In the genomic region with DNA sequence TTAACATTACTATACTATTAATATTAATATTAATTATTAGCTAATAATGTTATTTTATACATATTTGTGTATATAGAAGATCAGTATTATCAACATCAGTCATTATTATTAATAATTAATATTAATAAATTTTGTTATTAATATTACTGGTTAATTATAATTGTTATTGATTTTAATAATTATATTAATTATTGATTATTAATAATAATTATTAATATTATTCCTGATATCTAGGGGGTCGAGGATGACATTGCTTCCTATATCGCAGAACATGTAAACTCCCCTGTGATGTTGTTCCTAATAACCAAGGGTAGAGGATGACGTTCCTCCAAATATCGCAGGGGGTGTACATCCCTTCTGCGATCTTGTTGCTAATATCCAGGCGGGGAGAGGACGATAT, we compare ENCODE assay signal across 23 cellular contexts. TPM values are rescaled to one million over a fixed set of nuclear protein-coding genes. Genes with fewer than 3 reads are reported as not detected.
A peak's percentile ranks its signal among the peaks of the same experiment; 100 is the strongest.
DNase-seq lines count a peak whose midpoint lies in the region; ATAC-seq, FAIRE-seq and TF ChIP-seq lines count a peak whose summit lies in the region.
"Had no signal": no experiment of that assay in that cellular context is flagged by ENCODE, and none has a peak within 500 bp of the region (broad histone marks: within the 10 kb centered on the region; RNA-seq: fewer than 3 reads in every experiment).

No MANE protein-coding gene starts in this region.

- no peaks in the 10 kb centered on the region for H3K9me3 ChIP-seq in kidney (ENCODE audit: control insufficient read depth in 1 of 2, low read length in 2 of 2)
- H3K9me3 ChIP-seq in neural progenitor cell (ENCODE audit: low read depth), result no peaks in the 10 kb centered on the region
- H3K9me3 ChIP-seq: BE2C had no signal

- H3K79me2 ChIP-seq in neural progenitor cell (ENCODE audit: low read depth), result no peaks in the 10 kb centered on the region

- H3K9me3 Mint-ChIP-seq in neural progenitor cell, result peaks cover 2% of the 10 kb centered on the region
- H3K9me3 Mint-ChIP-seq: CD4-positive, CD25-positive, alpha-beta regulatory T cell; CD8-positive, alpha-beta memory T cell had no signal

- H3K9ac ChIP-seq in kidney (ENCODE audit: low read length in 2 of 2) (no peak overlapping the region), neural progenitor cell (no peak overlapping the region)
- H3K9ac ChIP-seq: GM23248 had no signal

- H3K4me3 ChIP-seq in kidney (ENCODE audit: low read length in 2 of 2) (no peak overlapping the region), neural progenitor cell (no peak overlapping the region)
- H3K4me3 ChIP-seq: GM23248 had no signal

- no peak for DNase-seq in RCC 7860 (ENCODE audit: low spot score)
- no peak for DNase-seq in kidney
- DNase-seq in NCI-H1694 treated with DMSO at 0.1 percent for 48 hours (lab: John Stamatoyannopoulos, UW), result no peak
- no peak for DNase-seq in neural progenitor cell (ENCODE audit: low spot score)
- DNase-seq in D341Med (ENCODE audit: low spot score), result no peak
- DNase-seq: 8988T; BE2C; C1 segment of cervical spinal cord; CD8-positive, alpha-beta memory T cell; COR-L47; GDM1; GM23248; HCEC 1CT; IMR-90 had no signal

- peaks cover 13% of the 10 kb centered on the region for H3K4me1 Mint-ChIP-seq in neural progenitor cell
- H3K4me1 Mint-ChIP-seq: CD4-positive, CD25-positive, alpha-beta regulatory T cell; CD8-positive, alpha-beta memory T cell had no signal

- intact Hi-C loops in kidney (cut with DNase I), result no loop called here

- TF ChIP-seq CTCF in kidney (IDR thresholded peaks at IDR 0.05; ENCODE audit: borderline replicate concordance, extremely low read depth, insufficient read depth), result no peak
- TF ChIP-seq CTCF in neural progenitor cell (IDR thresholded peaks at IDR 0.05), result no peak

- FAIRE-seq in A204.1 (lab: Jason Lieb, UNC), result peak; percentile 98
- FAIRE-seq in RCC 7860 (lab: Jason Lieb, UNC), result peak; percentile 84
- peak; percentile 98 for FAIRE-seq in colon (lab: Jason Lieb, UNC)
- peak; percentile 99 for FAIRE-seq in kidney (lab: Jason Lieb, UNC)
- FAIRE-seq: D721Med, GM12892, GM18507, H54 had no signal

- H2AFZ ChIP-seq in neural progenitor cell (replicated peaks), result no peak overlapping the region
- H2AFZ ChIP-seq: GM23248 had no signal

- no peak overlapping the region for H3K27ac Mint-ChIP-seq in neural progenitor cell
- H3K27ac Mint-ChIP-seq: CD4-positive, CD25-positive, alpha-beta regulatory T cell; CD8-positive, alpha-beta memory T cell had no signal

- H3K27ac ChIP-seq in kidney (ENCODE audit: low read depth in 2 of 2, low read length in 2 of 2), result no peak overlapping the region
- H3K27ac ChIP-seq in neural progenitor cell, result no peak overlapping the region
- H3K27ac ChIP-seq: GM23248, HL-60 had no signal

- H3K4me1 ChIP-seq in kidney (ENCODE audit: control insufficient read depth in 1 of 2, insufficient read depth in 1 of 2, low read depth in 1 of 2, low read length in 2 of 2) (no peaks in the 10 kb centered on the region), neural progenitor cell (peaks cover 5% of the 10 kb centered on the region)
- H3K4me1 ChIP-seq: BE2C had no signal

- H3K36me3 Mint-ChIP-seq in neural progenitor cell, result no peaks in the 10 kb centered on the region
- H3K36me3 Mint-ChIP-seq: CD4-positive, CD25-positive, alpha-beta regulatory T cell; CD8-positive, alpha-beta memory T cell had no signal

- no peak for ATAC-seq in HG02763 (IDR thresholded peaks at IDR 0.05; ENCODE audit: unreplicated experiment)

- H3K4me2 ChIP-seq in neural progenitor cell, result no peak overlapping the region

- H3K36me3 ChIP-seq in kidney (ENCODE audit: control insufficient read depth in 1 of 2, insufficient read depth in 2 of 2, low read length in 2 of 2), result no peaks in the 10 kb centered on the region
- no peaks in the 10 kb centered on the region for H3K36me3 ChIP-seq in neural progenitor cell
- H3K36me3 ChIP-seq: BE2C had no signal

- H3F3A ChIP-seq in neural progenitor cell (ENCODE audit: low read depth), result peaks cover 7% of the 10 kb centered on the region

- H3K27me3 Mint-ChIP-seq in neural progenitor cell (ENCODE audit: insufficient read depth, low read depth), result peaks cover 19% of the 10 kb centered on the region

- H3K27me3 ChIP-seq in neural progenitor cell, result peaks cover 30% of the 10 kb centered on the region

- no peak overlapping the region for H3K4me3 Mint-ChIP-seq in neural progenitor cell
- H3K4me3 Mint-ChIP-seq: CD4-positive, CD25-positive, alpha-beta regulatory T cell; CD8-positive, alpha-beta memory T cell had no signal

- no peaks in the 10 kb centered on the region for H4K20me1 ChIP-seq in neural progenitor cell (ENCODE audit: low read depth)

RNA-seq across cellular contexts. Expression of a gene that starts 17.3 kb away (rescaled TPM):
- total RNA-seq in kidney (19.7 TPM), neural progenitor cell (ENCODE audit: low replicate concordance) (8.0 and 12.1 TPM in 2 replicates)
- polyA plus RNA-seq in kidney (ENCODE audit: insufficient read depth, low read depth, low replicate concordance), result 3.6 TPM

RNA-seq across cellular contexts. Expression of a gene that starts 34.9 kb away (rescaled TPM):
- total RNA-seq in kidney, result 0.94 TPM
- 0.69 TPM for polyA plus RNA-seq in kidney (ENCODE audit: insufficient read depth, low read depth, low replicate concordance)
- total RNA-seq in neural progenitor cell (ENCODE audit: low replicate concordance), result 129 and 167 TPM in 2 replicates

Comparison
In these comparisons a context has a peak if more than half of its experiments do, and no peak if none do; other contexts are left out.
1. RNA of a gene that starts 34.9 kb away (total RNA-seq): 129 to 167 TPM in neural progenitor cell; 0.94 TPM in kidney (single experiment); every median in the first group is over 10 times any median in the second.